In genomic region chr4:164943192-164943591, GRCh38 we compare ENCODE assay signal across 30 cellular contexts. TPM values are rescaled to one million over a fixed set of nuclear protein-coding genes. Genes with fewer than 3 reads are reported as not detected.
"Had no signal": no experiment of that assay in that cellular context is flagged by ENCODE, and none has a peak within 500 bp of the region (broad histone marks: within the 10 kb centered on the region; RNA-seq: fewer than 3 reads in every experiment).

No MANE protein-coding gene starts in this region.

- H3K4me1 ChIP-seq: ascending aorta, body of pancreas had no signal

- H3K36me3 Mint-ChIP-seq: activated naive CD4-positive, alpha-beta T cell treated with anti-CD3 and anti-CD28 coated beads, Interleukin-2, amount 50 U/mL, for 72 hours had no signal

- DNase-seq: activated B cell treated with CpG ODN at 0.5 μM for 24 hours; activated CD4-positive, alpha-beta T cell treated with anti-CD3 and anti-CD28 coated beads for 1 hour; activated CD4-positive, alpha-beta T cell treated with anti-CD3 and anti-CD28 coated beads, Interleukin-2, amount 10 ng/mL, durations not matched to agents 24 days and 14 days; activated CD4-positive, alpha-beta T cell treated with anti-CD3 and anti-CD28 coated beads, Interleukin-2, amount 50 U/mL, for 48 hours; activated CD8-positive, alpha-beta memory T cell treated with anti-CD3 and anti-CD28 coated beads for 24 hours; activated effector memory CD4-positive, alpha-beta T cell treated with anti-CD3 and anti-CD28 coated beads, Interleukin-2, amount 50 U/mL, for 16 hours; activated naive CD4-positive, alpha-beta T cell treated with Interleukin-2 at 50 U/mL for 16 hours; activated naive CD8-positive, alpha-beta T cell treated with anti-CD3 and anti-CD28 coated beads, Interleukin-2, amount 50 U/mL, for 24 hours; activated T-cell treated with anti-CD3 and anti-CD28 coated beads, Interleukin-2, amount 50 U/mL, for 4 hours; amniotic stem cell; body of pancreas; Karpas-422; NCI-H1092; NCI-H1417; NCI-H1694; NCI-H2029; NCI-H2107; NCI-H2171 treated with DMSO at 0.1 percent for 48 hours; NCI-H226; NCI-H526; NCI-H774; PC-3; SHP77; T1000 had no signal

- H3K4me1 Mint-ChIP-seq: activated B cell treated with CpG ODN at 0.5 μM for 24 hours; activated CD4-positive, alpha-beta T cell treated with anti-CD3 and anti-CD28 coated beads, Interleukin-2, amount 10 ng/mL, durations not matched to agents 24 days and 14 days; activated naive CD8-positive, alpha-beta T cell treated with anti-CD3 and anti-CD28 coated beads, Interleukin-2, amount 50 U/mL, for 24 hours had no signal

- H3K9me3 Mint-ChIP-seq: activated B cell treated with CpG ODN at 0.5 μM for 24 hours; activated CD4-positive, alpha-beta T cell treated with anti-CD3 and anti-CD28 coated beads, Interleukin-2, amount 10 ng/mL, durations not matched to agents 24 days and 14 days; activated naive CD8-positive, alpha-beta T cell treated with anti-CD3 and anti-CD28 coated beads, Interleukin-2, amount 50 U/mL, for 24 hours; activated T-cell treated with anti-CD3 and anti-CD28 coated beads, Interleukin-2, amount 50 U/mL, for 4 hours; T-helper 1 cell treated with Interleukin-12 subunit alpha and Interleukin-12 subunit beta and Interleukin-4 antibody, amounts not matched to agents 30 μg/mL and 1 μg/mL, for 36 hours had no signal

- H3K36me3 ChIP-seq: ascending aorta had no signal

- H3K27me3 ChIP-seq: ascending aorta, body of pancreas had no signal

- H3K9me3 ChIP-seq: ascending aorta, body of pancreas had no signal

- H3K27ac ChIP-seq: ascending aorta, body of pancreas had no signal

- H3K4me3 ChIP-seq: ascending aorta, body of pancreas, K562 had no signal

- ATAC-seq: activated naive CD4-positive, alpha-beta T cell treated with anti-CD3 and anti-CD28 coated beads, Interleukin-2, amount 50 U/mL, for 72 hours; activated naive CD8-positive, alpha-beta T cell treated with anti-CD3 and anti-CD28 coated beads, Interleukin-2, amount 50 U/mL, for 24 hours; activated T-cell treated with anti-CD3 and anti-CD28 coated beads, Interleukin-2, amount 50 U/mL, for 4 hours; body of pancreas; K562; PC-3 had no signal

- H3K27ac Mint-ChIP-seq: activated B cell treated with CpG ODN at 0.5 μM for 24 hours; activated CD4-positive, alpha-beta T cell treated with anti-CD3 and anti-CD28 coated beads, Interleukin-2, amount 10 ng/mL, durations not matched to agents 24 days and 14 days; activated naive CD4-positive, alpha-beta T cell treated with anti-CD3 and anti-CD28 coated beads, Interleukin-2, amount 50 U/mL, for 72 hours; activated naive CD8-positive, alpha-beta T cell treated with anti-CD3 and anti-CD28 coated beads, Interleukin-2, amount 50 U/mL, for 24 hours; T-helper 1 cell treated with Interleukin-12 subunit alpha and Interleukin-12 subunit beta and Interleukin-4 antibody, amounts not matched to agents 30 μg/mL and 1 μg/mL, for 36 hours had no signal

- H3K4me3 Mint-ChIP-seq: activated B cell treated with CpG ODN at 0.5 μM for 24 hours; activated CD4-positive, alpha-beta T cell treated with anti-CD3 and anti-CD28 coated beads, Interleukin-2, amount 10 ng/mL, durations not matched to agents 24 days and 14 days; activated naive CD8-positive, alpha-beta T cell treated with anti-CD3 and anti-CD28 coated beads, Interleukin-2, amount 50 U/mL, for 24 hours; activated T-cell treated with anti-CD3 and anti-CD28 coated beads, Interleukin-2, amount 50 U/mL, for 4 hours; T-helper 1 cell treated with Interleukin-12 subunit alpha and Interleukin-12 subunit beta and Interleukin-4 antibody, amounts not matched to agents 30 μg/mL and 1 μg/mL, for 36 hours had no signal

RNA-seq across cellular contexts. Expression of gene TRIM61, which starts 34.3 kb away (rescaled TPM):
- total RNA-seq: ascending aorta, body of pancreas, NCI-H460, PC-3, SK-MEL-5 had no signal
